In the genomic region with DNA sequence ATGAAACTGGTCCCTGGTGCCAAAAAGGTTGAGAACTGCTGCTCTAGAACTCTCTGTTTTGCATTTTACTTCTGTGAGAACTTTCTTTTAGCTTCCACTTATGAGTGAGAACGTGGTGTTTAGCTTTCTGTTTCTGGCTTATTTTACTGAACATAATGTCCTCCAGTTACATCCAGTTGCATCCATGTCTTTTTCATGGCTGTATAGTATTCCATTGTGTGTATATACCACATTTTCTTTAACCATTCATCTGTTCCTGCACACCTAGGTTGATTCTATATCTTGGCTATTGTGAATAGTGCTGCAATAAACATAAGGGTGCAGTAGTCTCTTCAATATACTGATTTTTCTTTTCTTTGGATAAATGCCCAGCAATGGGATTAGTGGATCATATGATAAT, we compare ENCODE assay signal across 26 cellular contexts.
"Had no signal": no experiment of that assay in that cellular context is flagged by ENCODE, and none has a peak within 500 bp of the region (broad histone marks: within the 10 kb centered on the region; RNA-seq: fewer than 3 reads in every experiment).

No MANE protein-coding gene starts in this region.

- H3K36me3 ChIP-seq: colonic mucosa, esophagus squamous epithelium, gastrocnemius medialis, heart right ventricle, left lung, lower lobe of right lung had no signal

- DNase-seq: colonic mucosa; cortex of kidney; effector CD8-positive, alpha-beta T cell; effector memory CD8-positive, alpha-beta T cell; endodermal cell; erythroblast; esophagus squamous epithelium; foreskin fibroblast; foreskin melanocyte; gastrocnemius medialis; glutamatergic neuron; head of caudate nucleus; heart right ventricle; hippocampal formation; left cardiac atrium; left lung; left ventricle myocardium superior; lower lobe of right lung; mesenchymal stem cell; mucosa of descending colon; naive B cell had no signal

- H3K4me3 ChIP-seq: colonic mucosa, esophagus squamous epithelium, gastrocnemius medialis, heart right ventricle, left lung, lower lobe of right lung, mucosa of descending colon had no signal

- H3K9me3 ChIP-seq: colonic mucosa, gastrocnemius medialis had no signal

- ATAC-seq: effector memory CD8-positive, alpha-beta T cell; esophagus mucosa; gastrocnemius medialis; heart right ventricle; left cardiac atrium; left lung; left ventricle myocardium superior; lower lobe of right lung; mucosa of descending colon had no signal

- FAIRE-seq: endometrium, islet of Langerhans, keratinocyte had no signal

- H3K27ac ChIP-seq: colonic mucosa, epithelial cell of prostate, esophagus squamous epithelium, gastrocnemius medialis, heart right ventricle, left lung, lower lobe of right lung had no signal

- H3K27me3 ChIP-seq: colonic mucosa, esophagus squamous epithelium, gastrocnemius medialis, heart right ventricle, left lung had no signal

- H3K4me1 ChIP-seq: colonic mucosa, esophagus squamous epithelium, gastrocnemius medialis, heart right ventricle, left lung, lower lobe of right lung had no signal
